Comparison of ENCODE assay signal across 8 cellular contexts in genomic region chr5:93915142-93915553, GRCh38.
A peak's percentile ranks its signal among the peaks of the same experiment; 100 is the strongest.
DNase-seq lines count a peak whose midpoint lies in the region; ATAC-seq, FAIRE-seq and TF ChIP-seq lines count a peak whose summit lies in the region.

No MANE protein-coding gene starts in this region.

- peak; percentile 74 for TF ChIP-seq CTCF in HepG2 (CRISPR knock-in tag; IDR thresholded peaks at IDR 0.05)

- H3K4me3 ChIP-seq in HepG2 (replicated peaks in 1 of 3; ENCODE audit: insufficient read depth in 1 of 3, low read depth in 2 of 3, low read length in 3 of 3) = no peak overlapping the region

- TF ChIP-seq EP300 in HepG2 (IDR thresholded peaks at IDR 0.05; ENCODE audit: low read depth in 2 of 2, low read length in 2 of 2) = no peak
- no peak for TF ChIP-seq EP300 in HepG2 (CRISPR knock-in tag; IDR thresholded peaks at IDR 0.05; ENCODE audit: borderline replicate concordance)

- BruUV-seq in HepG2 (replicated peaks; lab: Mats Ljungman, UMichigan) = no TSS peak

- H3K9me3 ChIP-seq in HepG2 (ENCODE audit: low read length) = no peaks in the 10 kb centered on the region

- no peaks in the 10 kb centered on the region for H4K20me1 ChIP-seq in HepG2 (ENCODE audit: insufficient read depth, low read length)

- no peak overlapping the region for H3K4me2 ChIP-seq in HepG2 (ENCODE audit: low read depth, low read length)

- H3K27ac ChIP-seq in HepG2 (ENCODE audit: extremely low read length, insufficient read depth, low read length) = no peak overlapping the region

- peak; percentile 59 for DNase-seq in DMS114 treated with DMSO at 0.1 percent for 48 hours (lab: John Stamatoyannopoulos, UW; ENCODE audit: unreplicated experiment)
- DNase-seq in NAMALWA (ENCODE audit: low spot score) = peak; percentile 78
- DNase-seq in astrocyte of the hippocampus (ENCODE audit: low read depth, low spot score) = peak; percentile 72
- DNase-seq in HepG2 (ENCODE audit: low spot score) = peak; percentile 50
- no peak for DNase-seq in HuH-7 (ENCODE audit: low spot score)

- H3K36me3 ChIP-seq in HepG2 (replicated peaks in 1 of 2; ENCODE audit: control insufficient read depth in 1 of 2, insufficient read depth in 2 of 2, low read length in 2 of 2) = no peaks in the 10 kb centered on the region

- in situ Hi-C loops in HepG2 (cut with HindIII; ENCODE audit: extremely low pct_ligation_motif_present, low pct_unique_long_range_greater_than_20kb) = loop anchor here (10.0 kb wide), 1 partner anchor 330 kb away; the partner anchor contains the start of genes NR2F1 and NR2F1-AS1

- peak; percentile 51; the same call in 1 of the 2 replicates for TF ChIP-seq RAD21 in HepG2 (CRISPR knock-in tag; IDR thresholded peaks at IDR 0.05)

- CTCF ChIA-PET in HepG2 (lab: Yijun Ruan, JAX; ENCODE audit: low intra/inter-chr PET ratio, low total read pairs) = interaction anchor here (1.3 to 2.0 kb wide), 2 partner anchors 334 to 1396 kb away, joined by 3 to 8 read pairs; partner anchors contain the start of gene NR2F1-AS1

- POLR2A ChIA-PET in HepG2 (lab: Yijun Ruan, JAX) = no interaction called here

- H3K4me1 ChIP-seq in HepG2 (ENCODE audit: insufficient read depth, low read length) = peaks cover 9% of the 10 kb centered on the region; the same call in 1 of the 2 replicates

- intact Hi-C loops in HepG2 (cut with micrococcal nuclease; ENCODE audit: unreplicated experiment) = loop anchor here (1.0 to 5.0 kb wide), 6 partner anchors 108 to 1606 kb away; partner anchors contain the start of gene NR2F1

- no peak for TF ChIP-seq POLR2A in HepG2 (IDR thresholded peaks at IDR 0.05; ENCODE audit: insufficient read depth in 1 of 2, low read depth in 2 of 2, low read length in 2 of 2)

- no peak overlapping the region for H2AFZ ChIP-seq in HepG2 (ENCODE audit: low read length)

- peak; percentile 32 for FAIRE-seq in HepG2 (lab: Jason Lieb, UNC)

- no peaks in the 10 kb centered on the region for H3K79me2 ChIP-seq in HepG2 (ENCODE audit: insufficient read depth, low read length)

- H3K27me3 ChIP-seq in HepG2 (ENCODE audit: control insufficient read depth in 1 of 2, insufficient read depth in 2 of 2, low read length in 2 of 2) = no peaks in the 10 kb centered on the region; a peak in 1 of 5 replicates

- peak; percentile 83 for ATAC-seq in GM19351 (IDR thresholded peaks at IDR 0.05; ENCODE audit: unreplicated experiment)
- ATAC-seq in HepG2 = peak; percentile 65
- ATAC-seq in HG02642 (IDR thresholded peaks at IDR 0.05; ENCODE audit: poor library complexity, unreplicated experiment) = no peak
- no peak for ATAC-seq in HG03159 (IDR thresholded peaks at IDR 0.05; ENCODE audit: unreplicated experiment)

- no peak overlapping the region for H3K9ac ChIP-seq in HepG2 (ENCODE audit: insufficient read depth, low read depth, low read length)

TF ChIP-seq in HepG2, 621 proteins besides CTCF, POLR2A, EP300 and RAD21:
- TF ChIP-seq STAG1 (CRISPR knock-in tag; IDR thresholded peaks at IDR 0.05) (peak; percentile 76), KDM5B (CRISPR knock-in tag; IDR thresholded peaks at IDR 0.05; ENCODE audit: borderline replicate concordance) (no peak), SMC3 (IDR thresholded peaks at IDR 0.05; ENCODE audit: low read length) (peak; percentile 61), FOXA1 (IDR thresholded peaks at IDR 0.05) (no peak), FOXA1 (CRISPR knock-in tag; IDR thresholded peaks at IDR 0.05) (peak; percentile 62), FOXA3 (CRISPR knock-in tag; IDR thresholded peaks at IDR 0.05) (peak; percentile 69), FOXK1 (CRISPR knock-in tag; IDR thresholded peaks at IDR 0.05; ENCODE audit: borderline replicate concordance, low read depth) (peak; percentile 15; the same call in 1 of the 2 replicates), SNAPC5 (CRISPR knock-in tag; IDR thresholded peaks at IDR 0.05; ENCODE audit: borderline replicate concordance) (no peak)
TF ChIP-seq in HepG2: peak in this region for 5.

Comparison
In these comparisons a context has a peak if more than half of its experiments do, and no peak if none do; other contexts are left out.
1. ATAC-seq: peak in GM19351 (single experiment) and HepG2 (single experiment); none in HG02642 (single experiment) and HG03159 (single experiment).